In the genomic region with DNA sequence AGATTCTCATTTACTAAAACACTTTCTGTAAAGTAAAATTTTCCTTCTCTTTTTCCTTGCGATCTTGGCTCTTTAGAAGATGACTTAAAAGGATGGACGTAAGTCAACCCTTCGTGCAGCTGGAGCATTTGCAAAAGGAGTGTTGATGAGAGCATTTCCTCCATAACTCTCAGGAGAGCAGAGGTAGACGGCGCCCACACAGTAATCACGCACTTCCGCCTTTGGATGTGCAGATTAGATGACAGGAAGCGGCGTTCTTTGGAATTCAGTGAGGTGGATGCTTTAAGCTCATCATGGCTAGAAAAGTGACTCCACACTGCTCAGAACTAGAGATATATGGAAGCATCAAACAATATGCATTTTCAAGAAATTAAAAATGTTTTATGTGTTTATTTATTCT, we compare ENCODE assay signal across 34 cellular contexts. TPM values are rescaled to one million over a fixed set of nuclear protein-coding genes. Genes with fewer than 3 reads are reported as not detected.
"Had no signal": no experiment of that assay in that cellular context is flagged by ENCODE, and none has a peak within 500 bp of the region (broad histone marks: within the 10 kb centered on the region; RNA-seq: fewer than 3 reads in every experiment).

No MANE protein-coding gene starts in this region.

- H3K9me3 Mint-ChIP-seq: activated B cell treated with CpG ODN at 0.5 μM for 24 hours; activated T-cell treated with anti-CD3 and anti-CD28 coated beads, Interleukin-2, amount 50 U/mL, for 72 hours; central memory CD8-positive, alpha-beta T cell; dendritic cell treated with granulocyte-macrophage colony-stimulating factor and Interleukin-4, amounts not matched to agents 40 ng/mL and 50 ng/mL, for 4 days; nephron; stimulated activated memory B cell treated with anti-CD40 and anti-IgM and Interleukin-4, amounts not matched to agents 10 μg/mL and 1 μg/mL and 100 μg/mL, for 72 hours; T-cell had no signal

- H3K4me3 ChIP-seq: esophagus squamous epithelium, gastrocnemius medialis, left ventricle myocardium inferior, ovary, sigmoid colon, smooth muscle cell, stomach, thyroid gland had no signal

- H3K4me1 ChIP-seq: esophagus squamous epithelium, gastrocnemius medialis, sigmoid colon, thyroid gland had no signal

- DNase-seq: activated B cell treated with CpG ODN at 0.5 μM for 24 hours; activated CD4-positive, alpha-beta T cell treated with anti-CD3 and anti-CD28 coated beads, Interleukin-2, amount 50 U/mL, for 1 hour; activated CD8-positive, alpha-beta memory T cell treated with anti-CD3 and anti-CD28 coated beads, Interleukin-2, amount 10 ng/mL, durations not matched to agents 7 days and 5 days; activated CD8-positive, alpha-beta T cell treated with anti-CD3 and anti-CD28 coated beads, Interleukin-2, amount 10 ng/mL, durations not matched to agents 7 days and 5 days; activated naive CD4-positive, alpha-beta T cell; activated T-cell treated with anti-CD3 and anti-CD28 coated beads, Interleukin-2, amount 50 U/mL, for 72 hours; anterior cingulate cortex; effector CD4-positive, alpha-beta T cell; esophagus squamous epithelium; gastrocnemius medialis; kidney glomerular epithelial cell; left ventricle myocardium inferior; ovary; sigmoid colon; stimulated activated CD4-positive, alpha-beta T cell treated with anti-CD3 and anti-CD28 coated beads, Interleukin-1b, Interleukin-23, amount 100 ng/mL, for 48 hours; stimulated activated CD4-positive, alpha-beta T cell treated with anti-CD3 and anti-CD28 coated beads, Interleukin-4, amount 100 ng/mL, for 4 hours; stimulated activated CD8-positive, alpha-beta memory T cell treated with anti-CD3 and anti-CD28 coated beads, Interleukin-4, amount 100 ng/mL, for 48 hours; stomach; T-cell; thyroid gland had no signal

- H3K27ac ChIP-seq: esophagus squamous epithelium, gastrocnemius medialis, left ventricle myocardium inferior, ovary, sigmoid colon, stomach, thyroid gland had no signal

- ATAC-seq: activated CD8-positive, alpha-beta memory T cell treated with anti-CD3 and anti-CD28 coated beads, Interleukin-2, amount 10 ng/mL, durations not matched to agents 7 days and 5 days; activated CD8-positive, alpha-beta T cell treated with anti-CD3 and anti-CD28 coated beads, Interleukin-2, amount 10 ng/mL, durations not matched to agents 7 days and 5 days; activated T-cell treated with anti-CD3 and anti-CD28 coated beads, Interleukin-2, amount 50 U/mL, for 72 hours; gastrocnemius medialis; stimulated activated memory B cell treated with anti-CD40 and anti-IgM and Interleukin-4, amounts not matched to agents 10 μg/mL and 1 μg/mL and 100 μg/mL, for 72 hours; T-cell had no signal

- H3K4me1 Mint-ChIP-seq: activated B cell treated with CpG ODN at 0.5 μM for 24 hours; activated CD8-positive, alpha-beta memory T cell treated with anti-CD3 and anti-CD28 coated beads, Interleukin-2, amount 10 ng/mL, durations not matched to agents 7 days and 5 days; central memory CD8-positive, alpha-beta T cell; stimulated activated memory B cell treated with anti-CD40 and anti-IgM and Interleukin-4, amounts not matched to agents 10 μg/mL and 1 μg/mL and 100 μg/mL, for 72 hours; T-cell had no signal

- H3K9me3 ChIP-seq: esophagus squamous epithelium, gastrocnemius medialis, left ventricle myocardium inferior, ovary, sigmoid colon, stomach, thyroid gland had no signal

- H3K27me3 Mint-ChIP-seq: activated B cell treated with CpG ODN at 0.5 μM for 24 hours; activated CD8-positive, alpha-beta memory T cell treated with anti-CD3 and anti-CD28 coated beads, Interleukin-2, amount 10 ng/mL, durations not matched to agents 7 days and 5 days; stimulated activated memory B cell treated with anti-CD40 and anti-IgM and Interleukin-4, amounts not matched to agents 10 μg/mL and 1 μg/mL and 100 μg/mL, for 72 hours had no signal

- H3K27me3 ChIP-seq: gastrocnemius medialis, ovary, stomach, thyroid gland had no signal

- H3K4me3 Mint-ChIP-seq: activated B cell treated with CpG ODN at 0.5 μM for 24 hours; activated CD8-positive, alpha-beta memory T cell treated with anti-CD3 and anti-CD28 coated beads, Interleukin-2, amount 10 ng/mL, durations not matched to agents 7 days and 5 days; activated CD8-positive, alpha-beta T cell treated with anti-CD3 and anti-CD28 coated beads, Interleukin-2, amount 10 ng/mL, durations not matched to agents 7 days and 5 days; activated naive CD8-positive, alpha-beta T cell; activated T-cell treated with anti-CD3 and anti-CD28 coated beads, Interleukin-2, amount 50 U/mL, for 72 hours; central memory CD8-positive, alpha-beta T cell; dendritic cell treated with granulocyte-macrophage colony-stimulating factor and Interleukin-4, amounts not matched to agents 40 ng/mL and 50 ng/mL, for 4 days; nephron; stimulated activated memory B cell treated with anti-CD40 and anti-IgM and Interleukin-4, amounts not matched to agents 10 μg/mL and 1 μg/mL and 100 μg/mL, for 72 hours; T-cell had no signal

- H3K4me2 ChIP-seq: smooth muscle cell had no signal

- H3K36me3 ChIP-seq: esophagus squamous epithelium, gastrocnemius medialis, left ventricle myocardium inferior, ovary, sigmoid colon, stomach, thyroid gland had no signal

- H3K27ac Mint-ChIP-seq: activated B cell treated with CpG ODN at 0.5 μM for 24 hours; activated CD8-positive, alpha-beta memory T cell treated with anti-CD3 and anti-CD28 coated beads, Interleukin-2, amount 10 ng/mL, durations not matched to agents 7 days and 5 days; activated CD8-positive, alpha-beta T cell treated with anti-CD3 and anti-CD28 coated beads, Interleukin-2, amount 10 ng/mL, durations not matched to agents 7 days and 5 days; activated naive CD8-positive, alpha-beta T cell; activated T-cell treated with anti-CD3 and anti-CD28 coated beads, Interleukin-2, amount 50 U/mL, for 72 hours; dendritic cell treated with granulocyte-macrophage colony-stimulating factor and Interleukin-4, amounts not matched to agents 40 ng/mL and 50 ng/mL, for 4 days; nephron; progenitor cell of endocrine pancreas; stimulated activated memory B cell treated with anti-CD40 and anti-IgM and Interleukin-4, amounts not matched to agents 10 μg/mL and 1 μg/mL and 100 μg/mL, for 72 hours; T-cell had no signal

- H3K36me3 Mint-ChIP-seq: activated CD8-positive, alpha-beta memory T cell treated with anti-CD3 and anti-CD28 coated beads, Interleukin-2, amount 10 ng/mL, durations not matched to agents 7 days and 5 days; activated naive CD8-positive, alpha-beta T cell; stimulated activated memory B cell treated with anti-CD40 and anti-IgM and Interleukin-4, amounts not matched to agents 10 μg/mL and 1 μg/mL and 100 μg/mL, for 72 hours; T-cell had no signal

RNA-seq across cellular contexts. Expression of a gene that starts 43.0 kb away (rescaled TPM):
- total RNA-seq: activated B cell treated with CpG ODN at 0.5 μM for 24 hours; activated CD8-positive, alpha-beta memory T cell treated with anti-CD3 and anti-CD28 coated beads, Interleukin-2, amount 10 ng/mL, durations not matched to agents 7 days and 5 days; activated CD8-positive, alpha-beta T cell treated with anti-CD3 and anti-CD28 coated beads, Interleukin-2, amount 10 ng/mL, durations not matched to agents 7 days and 5 days; activated T-cell treated with anti-CD3 and anti-CD28 coated beads, Interleukin-2, amount 50 U/mL, for 72 hours; bronchial epithelial cell; esophagus squamous epithelium; gastrocnemius medialis; left ventricle myocardium inferior; lung microvascular endothelial cell; mucosa of gallbladder; ovary; progenitor cell of endocrine pancreas; renal cortical epithelial cell; sigmoid colon; smooth muscle cell; stomach; T-cell; T-helper 2 cell treated with Interferon-gamma antibody and Interleukin-4, amounts not matched to agents 100 ng/mL and 5 ng/mL, for 36 hours; thyroid gland; ureter had no signal
- polyA plus RNA-seq: adipose tissue, ovary, sigmoid colon, smooth muscle cell, stomach had no signal
